In genomic region chr11:105553015-105553414, GRCh38 we compare ENCODE assay signal across 1 cellular context.
TF ChIP-seq lines count a peak whose summit lies in the region.

No MANE protein-coding gene starts in this region.

TF ChIP-seq in IMR-90, 13 proteins besides CTCF, POLR2A, EP300 and RAD21:
- TF ChIP-seq FOS (IDR thresholded peaks at IDR 0.05; ENCODE audit: low read depth, low read length), result no peak
- TF ChIP-seq RFX5 (IDR thresholded peaks at IDR 0.05; ENCODE audit: low read depth, low read length), result no peak; the same call in 1 of the 2 replicates
TF ChIP-seq in IMR-90: peak in this region for 0.
